9 cellular contexts compared by ENCODE assay signal in the genomic region with DNA sequence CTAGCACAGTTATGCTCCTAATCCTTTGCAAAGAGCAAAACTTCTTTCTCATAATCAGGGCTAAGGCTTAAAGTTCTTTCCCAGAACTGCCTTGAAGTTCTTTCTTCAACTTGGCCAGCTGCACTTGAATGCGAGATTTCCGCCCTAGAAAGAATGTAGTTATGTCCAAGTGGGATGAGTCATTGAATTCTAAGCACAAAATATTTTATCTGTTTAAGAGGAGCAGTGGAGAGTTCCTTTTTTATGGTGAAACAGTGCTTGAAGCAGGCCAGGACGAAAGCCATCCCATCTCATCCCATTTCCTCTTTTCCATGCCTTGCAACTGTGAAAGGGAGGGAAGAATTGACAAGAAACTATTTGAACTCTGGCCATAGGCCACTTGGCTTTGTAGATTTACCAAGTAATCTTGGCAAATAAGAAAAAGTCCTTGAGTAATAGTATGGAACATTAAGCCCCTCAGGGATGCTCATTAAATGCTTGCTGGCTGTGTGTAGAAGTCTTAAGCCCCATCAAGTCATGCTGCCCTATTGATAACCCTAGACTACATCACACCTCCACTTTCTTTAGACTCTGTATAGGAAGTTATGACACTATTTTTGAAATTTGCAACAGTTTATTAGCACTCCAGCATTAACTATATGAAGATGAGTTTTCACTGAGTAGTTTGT.
DNase-seq lines count a peak whose midpoint lies in the region; ATAC-seq and TF ChIP-seq lines count a peak whose summit lies in the region.
"Had no signal": no experiment of that assay in that cellular context is flagged by ENCODE, and none has a peak within 500 bp of the region (broad histone marks: within the 10 kb centered on the region; RNA-seq: fewer than 3 reads in every experiment).

No MANE protein-coding gene starts in this region.

- H3K9me3 ChIP-seq in body of pancreas, result no peaks in the 10 kb centered on the region
- no peaks in the 10 kb centered on the region for H3K9me3 ChIP-seq in thoracic aorta

- H3K4me3 ChIP-seq in body of pancreas (no peak overlapping the region), thoracic aorta (peak overlapping the region; percentile 27)

- intact Hi-C loops in body of pancreas (cut with DNase I), result no loop called here

- no peak for TF ChIP-seq CTCF in body of pancreas (IDR thresholded peaks at IDR 0.05)
- no peak for TF ChIP-seq CTCF in thoracic aorta (IDR thresholded peaks at IDR 0.05)

- DNase-seq in KBM-7 (peak; percentile 29), body of pancreas (peak in 2 of 4 donors; percentile 16 to 44), left lobe of liver (ENCODE audit: low spot score) (no peak), thoracic aorta (ENCODE audit: low spot score) (no peak), SK-N-DZ (ENCODE audit: low spot score) (no peak)
- DNase-seq in activated CD4-positive, alpha-beta T cell treated with anti-CD3 and anti-CD28 coated beads, Interleukin-2, amount 50 U/mL, for 1 hour, result no peak
- DNase-seq: activated naive CD8-positive, alpha-beta T cell treated with anti-CD3 and anti-CD28 coated beads for 36 hours had no signal

- TF ChIP-seq POLR2A in body of pancreas (IDR thresholded peaks at IDR 0.05), result no peak

- ATAC-seq in body of pancreas (peak; percentile 62), left lobe of liver (peak; percentile 48), thoracic aorta (ENCODE audit: insufficient number of reproducible peaks, low FRiP score, low read depth) (peak; percentile 30), HG03159 (IDR thresholded peaks at IDR 0.05; ENCODE audit: unreplicated experiment) (no peak), GM21529 (IDR thresholded peaks at IDR 0.05; ENCODE audit: unreplicated experiment) (no peak)

- H3K27ac ChIP-seq in body of pancreas (peak overlapping the region in 1 of 4 donors; percentile 9), thoracic aorta (peak overlapping the region in 1 of 2 donors; percentile 38)

- in situ Hi-C loops in KBM-7 (cut with MboI; ENCODE audit: low pct_unique_long_range_greater_than_20kb, low sequenced_read_pairs), result no loop called here

- no peaks in the 10 kb centered on the region for H3K27me3 ChIP-seq in body of pancreas
- no peaks in the 10 kb centered on the region for H3K27me3 ChIP-seq in thoracic aorta (replicated peaks; ENCODE audit: insufficient read depth)

- H3K36me3 ChIP-seq in body of pancreas (replicated peaks in 1 of 2; ENCODE audit: insufficient read depth in 1 of 2, low read depth in 2 of 2), result no peaks in the 10 kb centered on the region
- no peaks in the 10 kb centered on the region for H3K36me3 ChIP-seq in thoracic aorta

- no peaks in the 10 kb centered on the region for H3K4me1 ChIP-seq in body of pancreas
- peaks cover 19 to 21% of the 10 kb centered on the region in 2 donors for H3K4me1 ChIP-seq in thoracic aorta (ENCODE audit: control insufficient read depth in 1 of 2, low read depth in 2 of 2)

- 57 to 62% methylated on average over 3 of the region's 3 CpGs for WGBS in body of pancreas, 2 donors

Comparison
In these comparisons a context has a peak if more than half of its experiments do, and no peak if none do; other contexts are left out.
1. ATAC-seq: peak in body of pancreas (single experiment), left lobe of liver (single experiment) and thoracic aorta (single experiment); none in HG03159 (single experiment) and GM21529 (single experiment).